Comparison of ENCODE assay signal across 17 cellular contexts in the genomic region with DNA sequence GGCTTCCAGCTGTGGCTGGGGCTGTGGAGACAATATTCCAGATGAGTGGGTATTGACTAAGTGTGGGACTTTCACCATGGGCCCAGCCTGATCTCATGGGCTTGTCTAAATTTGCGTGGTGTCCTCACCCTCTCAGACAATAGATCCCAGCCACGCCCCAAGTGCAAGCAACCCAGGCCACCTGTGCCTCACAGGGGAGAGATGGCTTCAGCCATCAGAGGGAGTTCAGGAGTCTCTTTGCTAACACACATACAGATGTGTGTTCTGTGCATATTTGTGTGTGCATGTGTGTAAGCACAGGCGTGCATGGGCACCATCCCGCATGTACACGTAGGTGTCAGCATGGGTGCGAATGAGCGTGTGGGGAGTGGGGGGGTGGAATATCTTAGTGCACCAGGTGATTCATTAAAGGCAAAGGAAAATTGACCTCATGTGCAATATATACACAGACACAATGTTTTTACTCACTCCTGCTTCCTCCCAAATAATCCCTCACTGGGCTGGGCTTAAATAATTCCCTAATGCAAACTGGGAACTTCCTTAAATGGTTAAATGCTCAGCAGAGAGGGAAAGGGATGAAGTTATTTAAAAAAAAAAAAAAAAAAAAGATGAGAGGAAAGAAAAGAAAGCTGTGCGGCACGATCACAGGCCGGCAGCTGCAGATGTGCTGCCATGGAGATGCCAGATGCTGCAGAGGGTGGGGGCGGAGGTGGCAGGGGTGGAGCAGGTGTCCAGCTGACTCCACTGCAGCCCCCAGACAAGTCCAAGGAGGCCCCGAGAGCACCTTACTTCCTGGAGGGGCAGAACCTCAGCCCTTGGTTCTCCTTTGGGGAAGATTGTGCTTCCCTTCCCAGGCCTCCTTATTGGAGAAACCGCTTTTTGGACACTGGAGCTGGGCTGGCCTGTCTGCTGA. TPM values are rescaled to one million over a fixed set of nuclear protein-coding genes. Genes with fewer than 3 reads are reported as not detected.
DNase-seq lines count a peak whose midpoint lies in the region; ATAC-seq and TF ChIP-seq lines count a peak whose summit lies in the region.
"Had no signal": no experiment of that assay in that cellular context is flagged by ENCODE, and none has a peak within 500 bp of the region (broad histone marks: within the 10 kb centered on the region; RNA-seq: fewer than 3 reads in every experiment).

No MANE protein-coding gene starts in this region.

- peak overlapping the region; percentile 98; the same call in 1 of the 2 replicates for H3K4ac ChIP-seq in IMR-90 (ENCODE audit: low read depth, low read length)

- CTCF ChIA-PET in IMR-90 (lab: Yijun Ruan, JAX), result interaction anchor here (0.7 kb wide), 1 partner anchor 15 kb away, joined by 4 read pairs; no protein-coding TSS in a partner anchor
- CTCF ChIA-PET in MCF 10A (lab: Yijun Ruan, JAX), result no interaction called here
- CTCF ChIA-PET in PC-9 (lab: Charles Lee), result interaction anchor here (0.7 kb wide), 1 partner anchor 26 kb away, joined by 8 read pairs; no protein-coding TSS in a partner anchor

- no peak overlapping the region for H3K4me2 ChIP-seq in IMR-90 (ENCODE audit: low read depth, low read length)
- H3K4me2 ChIP-seq in PC-9, result no peak overlapping the region

- in situ Hi-C loops in IMR-90 (cut with MboI; ENCODE audit: low sequenced_read_pairs), result no loop called here

- peak overlapping the region; percentile 53 for H2AK5ac ChIP-seq in IMR-90 (ENCODE audit: low read depth, low read length)

- H4K8ac ChIP-seq in IMR-90 (ENCODE audit: low read depth in 2 of 2, low read length in 2 of 2), result peak overlapping the region in 1 of 2 experiments; percentile 20; a peak in 1 of 4 replicates

- BruUV-seq in IMR-90 (replicated peaks; lab: Mats Ljungman, UMichigan), result no TSS peak
- BruUV-seq in MCF 10A (replicated peaks; lab: Mats Ljungman, UMichigan), result no TSS peak
- no TSS peak for BruUV-seq in PC-9 (replicated peaks; lab: Mats Ljungman, UMichigan)

- WGBS in IMR-90 (ENCODE audit: extremely low coverage in 2 of 2, insufficient read length in 1 of 2), 2 experiments, result no CpG with 5 or more reads among the region's 13 CpGs

- no peak overlapping the region for H2BK15ac ChIP-seq in IMR-90 (ENCODE audit: low read depth, low read length)

- H2BK20ac ChIP-seq in IMR-90 (ENCODE audit: low read depth, low read length), result no peak overlapping the region; the same call in none of the 2 replicates

- H3K36me3 Mint-ChIP-seq in MCF 10A (ENCODE audit: insufficient read depth, unreplicated experiment), result peaks cover 6% of the 10 kb centered on the region
- H3K36me3 Mint-ChIP-seq: activated naive CD8-positive, alpha-beta T cell had no signal

- no peaks in the 10 kb centered on the region for H3K36me3 ChIP-seq in IMR-90 (ENCODE audit: control insufficient read depth, insufficient read depth, low read length)
- H3K36me3 ChIP-seq in muscle layer of duodenum (ENCODE audit: control insufficient read depth in 1 of 2, insufficient read depth in 2 of 2, low read length in 2 of 2), result no peaks in the 10 kb centered on the region
- H3K36me3 ChIP-seq in PC-9 (ENCODE audit: low read depth), result no peaks in the 10 kb centered on the region

- no peak overlapping the region for H2BK5ac ChIP-seq in IMR-90 (ENCODE audit: low read depth, low read length, poor library complexity, severe bottlenecking)

- TF ChIP-seq CTCF in IMR-90 (conservative IDR thresholded peaks at IDR 0.05; ENCODE audit: low read depth, low read length) (no peak), MCF 10A (IDR thresholded peaks at IDR 0.05; ENCODE audit: unreplicated experiment) (no peak), PC-9 (conservative IDR thresholded peaks at IDR 0.05) (no peak)

- DNase-seq in COLO668 (lab: John Stamatoyannopoulos, UW; ENCODE audit: unreplicated experiment) (peak; percentile 79), IMR-90 (no peak), MCF 10A (ENCODE audit: unreplicated experiment) (peak; percentile 68), amygdala (lab: John Stamatoyannopoulos, UW) (no peak), PC-9 (no peak)
- no peak for DNase-seq in stimulated activated naive CD8-positive, alpha-beta T cell treated with anti-CD3 and anti-CD28 coated beads, Interleukin-15, amount 100 ng/mL, for 72 hours
- DNase-seq: activated T-cell treated with anti-CD3 and anti-CD28 coated beads for 4 hours, HFFc6, NCI-H524 treated with DMSO at 0.1 percent for 48 hours had no signal

- H3K4me1 ChIP-seq in IMR-90 (ENCODE audit: control insufficient read depth, insufficient read depth, low read length) (peaks cover 29% of the 10 kb centered on the region), muscle layer of duodenum (ENCODE audit: control insufficient read depth in 1 of 2, insufficient read depth in 2 of 2, low read length in 2 of 2) (peaks cover 0 to 20% of the 10 kb centered on the region in 2 donors), PC-9 (replicated peaks; ENCODE audit: insufficient read depth) (peaks cover 23% of the 10 kb centered on the region)

- H3K23ac ChIP-seq in IMR-90 (ENCODE audit: low read depth, low read length), result no peak overlapping the region

- peaks cover 22% of the 10 kb centered on the region; the same call in 1 of the 2 replicates for H3F3A ChIP-seq in PC-9 (ENCODE audit: insufficient read depth, low read depth)

- H4K20me1 ChIP-seq in IMR-90 (ENCODE audit: insufficient read depth, low read length) (no peaks in the 10 kb centered on the region), PC-9 (ENCODE audit: insufficient read depth) (no peaks in the 10 kb centered on the region)

- peaks cover 25% of the 10 kb centered on the region for H3K4me1 Mint-ChIP-seq in MCF 10A (ENCODE audit: insufficient read depth, unreplicated experiment)
- H3K4me1 Mint-ChIP-seq in stimulated activated naive CD8-positive, alpha-beta T cell treated with anti-CD3 and anti-CD28 coated beads, Interleukin-15, amount 100 ng/mL, for 72 hours, result no peaks in the 10 kb centered on the region

- no peak overlapping the region; the same call in 1 of the 2 replicates for H4K5ac ChIP-seq in IMR-90 (ENCODE audit: low read depth, low read length)

- H3K27ac Mint-ChIP-seq in MCF 10A (ENCODE audit: low read depth, unreplicated experiment), result peak overlapping the region; percentile 83
- no peak overlapping the region for H3K27ac Mint-ChIP-seq in stimulated activated naive CD8-positive, alpha-beta T cell treated with anti-CD3 and anti-CD28 coated beads, Interleukin-15, amount 100 ng/mL, for 72 hours
- H3K27ac Mint-ChIP-seq: activated CD4-positive, alpha-beta T cell treated with anti-CD3 and anti-CD28 coated beads for 36 hours; activated naive CD8-positive, alpha-beta T cell; HFFc6; IgD-negative memory B cell; stimulated activated naive CD8-positive, alpha-beta T cell treated with anti-CD3 and anti-CD28 coated beads, Interleukin-15, Interleukin-2, amounts not matched to agents 100 ng/mL and 50 ng/mL, for 24 hours; T-helper 1 cell treated with Interleukin-12 subunit alpha and Interleukin-12 subunit beta and Interleukin-4 antibody, amounts not matched to agents 30 μg/mL and 1 μg/mL, for 36 hours had no signal

- H3K27me3 Mint-ChIP-seq in MCF 10A (ENCODE audit: insufficient read depth, unreplicated experiment), result no peaks in the 10 kb centered on the region
- H3K27me3 Mint-ChIP-seq in stimulated activated naive CD8-positive, alpha-beta T cell treated with anti-CD3 and anti-CD28 coated beads, Interleukin-15, amount 100 ng/mL, for 72 hours, result no peaks in the 10 kb centered on the region
- H3K27me3 Mint-ChIP-seq: activated CD4-positive, alpha-beta T cell treated with anti-CD3 and anti-CD28 coated beads for 36 hours; activated naive CD8-positive, alpha-beta T cell; stimulated activated naive CD8-positive, alpha-beta T cell treated with anti-CD3 and anti-CD28 coated beads, Interleukin-15, Interleukin-2, amounts not matched to agents 100 ng/mL and 50 ng/mL, for 24 hours had no signal

- no peak overlapping the region for H3K56ac ChIP-seq in IMR-90 (ENCODE audit: extremely low read depth, insufficient read depth, low read length)

- H3K27me3 ChIP-seq in IMR-90 (ENCODE audit: control insufficient read depth, insufficient read depth, low read length), result no peaks in the 10 kb centered on the region
- H3K27me3 ChIP-seq in muscle layer of duodenum (ENCODE audit: low read depth, low read length), result no peaks in the 10 kb centered on the region
- no peaks in the 10 kb centered on the region for H3K27me3 ChIP-seq in PC-9 (ENCODE audit: insufficient read depth, low read depth)

- peaks cover 22% of the 10 kb centered on the region for H3K9me1 ChIP-seq in IMR-90 (ENCODE audit: insufficient read depth, low read length)

- dilution Hi-C loops in IMR-90 (cut with HindIII; ENCODE audit: low sequenced_read_pairs, unreplicated experiment), result no loop called here

- H2AK9ac ChIP-seq in IMR-90 (replicated peaks; ENCODE audit: low read depth, low read length, poor library complexity), result peak overlapping the region; percentile 58

- H3K4me3 ChIP-seq in IMR-90 (ENCODE audit: insufficient read depth, low read depth, low read length), result no peak overlapping the region
- H3K4me3 ChIP-seq in muscle layer of duodenum (ENCODE audit: low read depth in 1 of 2, low read length in 2 of 2), result no peak overlapping the region
- no peak overlapping the region for H3K4me3 ChIP-seq in PC-9

- H3K79me1 ChIP-seq in IMR-90 (ENCODE audit: low read depth in 1 of 2, low read length in 2 of 2), result peaks cover 0 to 17% of the 10 kb centered on the region in 2 experiments; a peak in 1 of 4 replicates

- no peak overlapping the region for H3K27ac ChIP-seq in IMR-90 (ENCODE audit: insufficient read depth, low read length)
- H3K27ac ChIP-seq in muscle layer of duodenum (ENCODE audit: low read length), result peak overlapping the region; percentile 51
- H3K27ac ChIP-seq in PC-9, result no peak overlapping the region

- H3K4me3 Mint-ChIP-seq in MCF 10A (ENCODE audit: unreplicated experiment), result peak overlapping the region; percentile 15
- no peak overlapping the region for H3K4me3 Mint-ChIP-seq in stimulated activated naive CD8-positive, alpha-beta T cell treated with anti-CD3 and anti-CD28 coated beads, Interleukin-15, amount 100 ng/mL, for 72 hours
- H3K4me3 Mint-ChIP-seq: activated CD4-positive, alpha-beta T cell treated with anti-CD3 and anti-CD28 coated beads for 36 hours; activated naive CD8-positive, alpha-beta T cell; HFFc6; IgD-negative memory B cell; stimulated activated naive CD8-positive, alpha-beta T cell treated with anti-CD3 and anti-CD28 coated beads, Interleukin-15, Interleukin-2, amounts not matched to agents 100 ng/mL and 50 ng/mL, for 24 hours; T-helper 1 cell treated with Interleukin-12 subunit alpha and Interleukin-12 subunit beta and Interleukin-4 antibody, amounts not matched to agents 30 μg/mL and 1 μg/mL, for 36 hours had no signal

- H2AFZ ChIP-seq in IMR-90 (replicated peaks; ENCODE audit: low read length, poor library complexity) (peak overlapping the region; percentile 48), PC-9 (no peak overlapping the region)

- H2BK120ac ChIP-seq in IMR-90 (ENCODE audit: low read depth, low read length), result no peak overlapping the region

- no peak overlapping the region for H3K9ac ChIP-seq in IMR-90 (ENCODE audit: low read depth, low read length)

- POLR2A ChIA-PET in IMR-90 (lab: Charles Lee; ENCODE audit: unreplicated experiment), result no interaction called here
- POLR2A ChIA-PET in MCF 10A (lab: Yijun Ruan, JAX), result interaction anchor here (0.6 to 6.5 kb wide), 4 partner anchors 20 to 48 kb away, joined by 3 to 102 read pairs (median 4); partner anchors contain the start of gene CDC42EP4
- POLR2A ChIA-PET in PC-9 (lab: Charles Lee; ENCODE audit: unreplicated experiment), result no interaction called here

- no peak overlapping the region for H3K14ac ChIP-seq in IMR-90 (replicated peaks; ENCODE audit: low read depth, low read length)

- intact Hi-C loops in IMR-90 (cut with micrococcal nuclease), result no loop called here
- intact Hi-C loops in MCF 10A (cut with micrococcal nuclease), result no loop called here
- intact Hi-C loops in PC-9 (cut with micrococcal nuclease; ENCODE audit: unreplicated experiment), result no loop called here

- no peak for TF ChIP-seq POLR2A in IMR-90 (IDR thresholded peaks at IDR 0.05; ENCODE audit: low read depth, low read length)

- H3K9me3 ChIP-seq in IMR-90 (ENCODE audit: control insufficient read depth, insufficient read depth, low read length), result no peaks in the 10 kb centered on the region
- H3K9me3 ChIP-seq in muscle layer of duodenum (ENCODE audit: control insufficient read depth in 1 of 2, low read length in 2 of 2), result no peaks in the 10 kb centered on the region
- no peaks in the 10 kb centered on the region for H3K9me3 ChIP-seq in PC-9 (ENCODE audit: insufficient read depth, low read depth)

- no peak overlapping the region for H3K18ac ChIP-seq in IMR-90 (ENCODE audit: low read depth, low read length)

- no peaks in the 10 kb centered on the region for H3K9me2 ChIP-seq in PC-9 (ENCODE audit: insufficient read depth)

- H3K9me3 Mint-ChIP-seq in MCF 10A (ENCODE audit: unreplicated experiment), result no peaks in the 10 kb centered on the region
- no peaks in the 10 kb centered on the region for H3K9me3 Mint-ChIP-seq in stimulated activated naive CD8-positive, alpha-beta T cell treated with anti-CD3 and anti-CD28 coated beads, Interleukin-15, amount 100 ng/mL, for 72 hours
- H3K9me3 Mint-ChIP-seq: HFFc6; IgD-negative memory B cell; stimulated activated naive CD8-positive, alpha-beta T cell treated with anti-CD3 and anti-CD28 coated beads, Interleukin-15, Interleukin-2, amounts not matched to agents 100 ng/mL and 50 ng/mL, for 24 hours; T-helper 1 cell treated with Interleukin-12 subunit alpha and Interleukin-12 subunit beta and Interleukin-4 antibody, amounts not matched to agents 30 μg/mL and 1 μg/mL, for 36 hours had no signal

- H3K79me2 ChIP-seq in PC-9 (ENCODE audit: low read depth), result no peaks in the 10 kb centered on the region

- no peak for TF ChIP-seq RAD21 in IMR-90 (IDR thresholded peaks at IDR 0.05; ENCODE audit: low read length)

- no peak for ATAC-seq in IMR-90 (ENCODE audit: low read depth)
- ATAC-seq in stimulated activated naive CD8-positive, alpha-beta T cell treated with anti-CD3 and anti-CD28 coated beads, Interleukin-15, amount 100 ng/mL, for 72 hours, result no peak
- ATAC-seq in HG03139 (IDR thresholded peaks at IDR 0.05; ENCODE audit: unreplicated experiment), result no peak
- ATAC-seq: activated CD4-positive, alpha-beta T cell treated with anti-CD3 and anti-CD28 coated beads for 36 hours; left lobe of liver had no signal

- peak overlapping the region; percentile 13; the same call in 1 of the 2 replicates for H4K91ac ChIP-seq in IMR-90 (ENCODE audit: insufficient read depth, low read depth, low read length)

RNA-seq across cellular contexts. Expression of gene CDC42EP4, which starts 24.0 kb away (rescaled TPM):
- total RNA-seq in IMR-90 (2012; rRNA removed), result 14.3 and 16.1 TPM in 2 replicates
- 25.6 and 25.8 TPM in 2 replicates for polyA plus RNA-seq in IMR-90 (2012; rRNA removed)
- polyA plus RNA-seq in IMR-90 (2012; cell fraction: cytosol; rRNA removed), result 15.5 and 25.9 TPM in 2 replicates
- 8.9 and 13.7 TPM in 2 replicates for polyA plus RNA-seq in IMR-90 (2012; cell fraction: nucleus; rRNA removed; ENCODE audit: low replicate concordance)
- total RNA-seq in MCF 10A (2022), result 11.0 and 12.2 TPM in 2 replicates
- 48.4 and 52.0 TPM in 2 replicates for total RNA-seq in PC-9 (2021)

Comparison
In these comparisons a context has a peak if more than half of its experiments do, and no peak if none do; other contexts are left out.
1. DNase-seq: peak in COLO668 (single experiment) and MCF 10A (single experiment); none in IMR-90 (single experiment), stimulated activated naive CD8-positive, alpha-beta T cell treated with anti-CD3 and anti-CD28 coated beads, Interleukin-15, amount 100 ng/mL, for 72 hours (0 of 2), amygdala (0 of 56) and PC-9 (0 of 2).